Comparison of ENCODE assay signal across 8 cellular contexts in the genomic region with DNA sequence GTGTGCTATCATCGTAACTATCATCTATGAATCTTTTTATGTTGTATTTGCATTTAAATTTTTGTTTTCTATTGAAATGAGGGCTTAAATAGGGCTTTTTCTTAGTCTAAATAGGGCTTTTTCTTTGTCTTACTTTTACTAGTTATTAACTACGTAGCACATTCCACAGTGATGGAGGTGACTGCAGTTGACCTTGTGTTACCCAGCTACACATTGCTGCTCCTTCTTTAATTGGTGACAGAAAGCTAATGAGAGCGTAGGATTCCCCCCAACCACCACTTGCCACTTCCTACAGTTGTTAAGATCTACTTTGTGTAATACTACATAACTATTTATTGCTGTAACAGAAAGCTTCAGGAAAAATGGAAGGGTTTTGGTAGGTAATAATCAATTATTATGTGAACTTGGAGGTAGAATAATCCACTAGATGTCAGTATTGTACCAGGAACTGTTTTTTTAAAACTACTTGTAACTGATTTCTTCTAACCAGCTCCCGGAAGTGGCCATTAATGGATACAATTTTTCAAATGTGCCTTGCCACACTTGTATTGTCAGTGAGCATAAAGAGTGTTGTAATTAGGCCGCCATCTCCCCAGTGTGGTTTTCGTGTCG. TPM values are rescaled to one million over a fixed set of nuclear protein-coding genes. Genes with fewer than 3 reads are reported as not detected.
DNase-seq lines count a peak whose midpoint lies in the region; ATAC-seq and TF ChIP-seq lines count a peak whose summit lies in the region.

No MANE protein-coding gene starts in this region.

- H3K27ac ChIP-seq in ascending aorta = no peak overlapping the region

- H3K4me3 ChIP-seq in ascending aorta = no peak overlapping the region

- TF ChIP-seq CTCF in ascending aorta (IDR thresholded peaks at IDR 0.05) = peak; percentile 19 to 64 (median 34)

- H3K9me3 ChIP-seq in ascending aorta = no peaks in the 10 kb centered on the region

- H3K36me3 ChIP-seq in ascending aorta = peaks cover 40 to 63% of the 10 kb centered on the region in 2 donors

- intact Hi-C loops in ascending aorta (cut with DNase I) = no loop called here

- peak; percentile 80 for ATAC-seq in GM21723 (IDR thresholded peaks at IDR 0.05; ENCODE audit: unreplicated experiment)
- no peak for ATAC-seq in GM21390 (IDR thresholded peaks at IDR 0.05; ENCODE audit: unreplicated experiment)

- H3K27me3 ChIP-seq in ascending aorta = no peaks in the 10 kb centered on the region

- no peaks in the 10 kb centered on the region for H3K4me1 ChIP-seq in ascending aorta

- DNase-seq in DMS 273 (lab: John Stamatoyannopoulos, UW; ENCODE audit: unreplicated experiment) = peak; percentile 44
- peak; percentile 70 for DNase-seq in NCI-H2029 (lab: John Stamatoyannopoulos, UW)
- DNase-seq in ascending aorta (ENCODE audit: low spot score in 2 of 2) = no peak
- peak; percentile 40 for DNase-seq in kidney glomerular epithelial cell (lab: John Stamatoyannopoulos, UW)
- no peak for DNase-seq in stimulated activated CD4-positive, alpha-beta T cell treated with anti-CD3 and anti-CD28 coated beads, Interleukin-4, amount 100 ng/mL, for 4 hours
- DNase-seq in islet precursor cell = no peak

RNA-seq across cellular contexts. Expression of gene MTRR, which starts 18.0 kb away (rescaled TPM):
- 15.0 TPM for total RNA-seq in ascending aorta

RNA-seq across cellular contexts. Expression of gene FASTKD3, which starts 18.1 kb away (rescaled TPM):
- not detected for total RNA-seq in ascending aorta

RNA-seq across cellular contexts. Expression of gene CFAP90, which starts 36.0 kb away (rescaled TPM):
- not detected for total RNA-seq in ascending aorta

Comparison
In these comparisons a context has a peak if more than half of its experiments do, and no peak if none do; other contexts are left out.
1. DNase-seq: peak in DMS 273 (single experiment), NCI-H2029 (single experiment) and kidney glomerular epithelial cell (single experiment); none in ascending aorta (0 of 2), stimulated activated CD4-positive, alpha-beta T cell treated with anti-CD3 and anti-CD28 coated beads, Interleukin-4, amount 100 ng/mL, for 4 hours (0 of 2) and islet precursor cell (single experiment).